Comparison of ENCODE assay signal across 18 cellular contexts in genomic region chr1:182261655-182262054, GRCh38.
"Had no signal": no experiment of that assay in that cellular context is flagged by ENCODE, and none has a peak within 500 bp of the region (broad histone marks: within the 10 kb centered on the region; RNA-seq: fewer than 3 reads in every experiment).

No MANE protein-coding gene starts in this region.

- H3K36me3 Mint-ChIP-seq: stimulated activated memory B cell treated with anti-CD40 and anti-IgM and Interleukin-4, amounts not matched to agents 10 μg/mL and 1 μg/mL and 100 μg/mL, for 72 hours had no signal

- H3K4me3 ChIP-seq: ascending aorta, coronary artery, hepatocyte, lower lobe of right lung, sigmoid colon, thoracic aorta, upper lobe of left lung had no signal

- H3K27me3 Mint-ChIP-seq: stimulated activated memory B cell treated with anti-CD40 and anti-IgM and Interleukin-4, amounts not matched to agents 10 μg/mL and 1 μg/mL and 100 μg/mL, for 72 hours; T-helper 17 cell had no signal

- DNase-seq: activated CD4-positive, alpha-beta T cell treated with anti-CD3 and anti-CD28 coated beads for 1 hour; activated naive CD4-positive, alpha-beta T cell treated with anti-CD3 and anti-CD28 coated beads for 36 hours; foreskin keratinocyte; islet precursor cell; left colon; lower lobe of right lung; nephron progenitor cell; nucleus accumbens; sigmoid colon; stimulated activated CD4-positive, alpha-beta T cell treated with anti-CD3 and anti-CD28 coated beads, Interleukin-4, amount 100 ng/mL, for 24 hours; T-helper 17 cell; upper lobe of left lung had no signal

- ATAC-seq: foreskin keratinocyte; left colon; lower lobe of right lung; stimulated activated memory B cell treated with anti-CD40 and anti-IgM and Interleukin-4, amounts not matched to agents 10 μg/mL and 1 μg/mL and 100 μg/mL, for 72 hours; T-helper 17 cell had no signal

- H3K9me3 Mint-ChIP-seq: activated naive CD4-positive, alpha-beta T cell treated with anti-CD3 and anti-CD28 coated beads for 36 hours; nephron progenitor cell; stimulated activated memory B cell treated with anti-CD40 and anti-IgM and Interleukin-4, amounts not matched to agents 10 μg/mL and 1 μg/mL and 100 μg/mL, for 72 hours had no signal

- H3K4me1 ChIP-seq: ascending aorta, foreskin keratinocyte, sigmoid colon had no signal

- H3K27ac Mint-ChIP-seq: activated naive CD4-positive, alpha-beta T cell treated with anti-CD3 and anti-CD28 coated beads for 36 hours; stimulated activated memory B cell treated with anti-CD40 and anti-IgM and Interleukin-4, amounts not matched to agents 10 μg/mL and 1 μg/mL and 100 μg/mL, for 72 hours; T-helper 17 cell had no signal

- H3K27ac ChIP-seq: ascending aorta, coronary artery, foreskin keratinocyte, hepatocyte, lower lobe of right lung, sigmoid colon, thoracic aorta, upper lobe of left lung, VCaP had no signal

- H3K4me3 Mint-ChIP-seq: activated naive CD4-positive, alpha-beta T cell treated with anti-CD3 and anti-CD28 coated beads for 36 hours; nephron progenitor cell; stimulated activated memory B cell treated with anti-CD40 and anti-IgM and Interleukin-4, amounts not matched to agents 10 μg/mL and 1 μg/mL and 100 μg/mL, for 72 hours; T-helper 17 cell had no signal

- H3K36me3 ChIP-seq: ascending aorta, lower lobe of right lung, sigmoid colon, thoracic aorta, upper lobe of left lung had no signal

- H3K27me3 ChIP-seq: ascending aorta, foreskin keratinocyte, hepatocyte, sigmoid colon, upper lobe of left lung had no signal

- H3K9me3 ChIP-seq: ascending aorta, lower lobe of right lung, sigmoid colon, thoracic aorta, upper lobe of left lung had no signal
